ENCODE assay signal across 24 cellular contexts in the genomic region with DNA sequence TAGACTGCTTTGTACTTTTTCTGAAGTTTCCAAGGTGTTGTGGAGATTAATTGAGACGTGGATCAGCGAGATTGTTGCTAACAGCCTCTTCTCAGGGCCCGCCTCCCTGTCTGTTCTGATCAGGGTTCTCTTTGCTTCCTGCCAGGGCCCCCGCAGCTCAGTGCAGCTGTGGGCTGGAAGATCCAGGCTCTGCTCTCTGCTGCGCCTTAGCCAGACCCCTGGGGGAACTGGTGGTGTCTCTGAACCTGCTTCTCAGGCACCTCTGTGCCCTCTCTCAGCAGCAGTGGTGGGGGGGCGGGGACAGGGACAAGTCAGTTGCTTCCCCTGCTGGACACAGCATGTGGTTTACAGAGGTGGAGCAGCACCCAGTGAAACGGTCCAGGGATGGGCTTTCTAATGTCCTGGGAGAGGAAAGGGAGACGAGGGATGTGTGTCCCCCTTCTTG.
DNase-seq lines count a peak whose midpoint lies in the region; FAIRE-seq and TF ChIP-seq lines count a peak whose summit lies in the region.
"Had no signal": no experiment of that assay in that cellular context is flagged by ENCODE, and none has a peak within 500 bp of the region (broad histone marks: within the 10 kb centered on the region; RNA-seq: fewer than 3 reads in every experiment).

No MANE protein-coding gene starts in this region.

- intact Hi-C loops in OCI-LY7 (cut with micrococcal nuclease; ENCODE audit: unreplicated experiment) (no loop called here), vagina (cut with DNase I) (no loop called here)

- H3K4me2 ChIP-seq in OCI-LY7 (ENCODE audit: low read length) = peak overlapping the region; percentile 40

- H3K9me3 ChIP-seq in OCI-LY7 (ENCODE audit: low read length) (peaks cover 10% of the 10 kb centered on the region; the same call in 1 of the 2 replicates), vagina (no peaks in the 10 kb centered on the region)
- H3K9me3 ChIP-seq: HAP-1, transverse colon had no signal

- TF ChIP-seq CTCF in OCI-LY7 (conservative IDR thresholded peaks at IDR 0.05; ENCODE audit: low read length) = no peak
- TF ChIP-seq CTCF in vagina (IDR thresholded peaks at IDR 0.05) = no peak

- no peaks in the 10 kb centered on the region for H3K9me2 ChIP-seq in OCI-LY7 (ENCODE audit: insufficient read depth, low read length)

- H3K36me3 ChIP-seq in OCI-LY7 (ENCODE audit: insufficient read depth, low read length) = peaks cover 8% of the 10 kb centered on the region
- H3K36me3 ChIP-seq in vagina = no peaks in the 10 kb centered on the region
- H3K36me3 ChIP-seq: HAP-1, heart right ventricle, transverse colon had no signal

- POLR2A ChIA-PET in OCI-LY7 (lab: Charles Lee) = interaction anchor here (0.6 to 1.3 kb wide), 5 partner anchors 12 to 99 kb away, joined by 3 read pairs; no protein-coding TSS in a partner anchor

- H3K27ac ChIP-seq in OCI-LY7 (ENCODE audit: low read depth, low read length, poor library complexity, severe bottlenecking) (peak overlapping the region; percentile 47), vagina (no peak overlapping the region)
- H3K27ac ChIP-seq: heart right ventricle, transverse colon had no signal

- BruUV-seq in OCI-LY7 (replicated peaks; lab: Mats Ljungman, UMichigan) = no TSS peak

- H3K4me1 ChIP-seq in OCI-LY7 (ENCODE audit: insufficient read depth, low read length, poor library complexity, severe bottlenecking) (peaks cover 43% of the 10 kb centered on the region), vagina (no peaks in the 10 kb centered on the region)
- H3K4me1 ChIP-seq: HAP-1, heart right ventricle, transverse colon had no signal

- H3K27me3 ChIP-seq in vagina = no peaks in the 10 kb centered on the region

- H3K4me3 ChIP-seq in OCI-LY7 (ENCODE audit: low read depth, low read length, poor library complexity, severe bottlenecking) (no peak overlapping the region), vagina (no peak overlapping the region)
- H3K4me3 ChIP-seq: HAP-1, heart right ventricle, transverse colon had no signal

- no peaks in the 10 kb centered on the region for H3K79me2 ChIP-seq in OCI-LY7 (ENCODE audit: insufficient read depth, low read depth, low read length)

- CTCF ChIA-PET in OCI-LY7 (lab: Charles Lee; ENCODE audit: unreplicated experiment) = interaction anchor here (0.6 kb wide), 1 partner anchor 564 kb away, joined by 5 read pairs; no protein-coding TSS in a partner anchor

- H2AFZ ChIP-seq in OCI-LY7 (ENCODE audit: low read length) = peak overlapping the region; percentile 41; the same call in 1 of the 2 replicates

- no peaks in the 10 kb centered on the region for H4K20me1 ChIP-seq in OCI-LY7 (ENCODE audit: insufficient read depth, low read length)

- no peak for TF ChIP-seq POLR2A in vagina (IDR thresholded peaks at IDR 0.05)
- TF ChIP-seq POLR2A in GM12891 (IDR thresholded peaks at IDR 0.05; ENCODE audit: low read depth, low read length) = no peak

- FAIRE-seq in GM12891 (lab: Jason Lieb, UNC) = no peak
- FAIRE-seq: A204.1, astrocyte, GM12892 had no signal

- peak; percentile 51 for DNase-seq in NK-92 treated with Interleukin-12 subunit alpha and Interleukin-12 subunit beta, amount 100 ng/mL, for 24 hours (lab: John Stamatoyannopoulos, UW)
- no peak for DNase-seq in NK-92 (lab: John Stamatoyannopoulos, UW; ENCODE audit: unreplicated experiment)
- peak; percentile 64 for DNase-seq in OCI-LY7 (ENCODE audit: low spot score)
- peak; percentile 54 for DNase-seq in islet precursor cell
- peak; percentile 31 to 42 for DNase-seq in vagina (ENCODE audit: extremely low spot score in 2 of 2)
- DNase-seq in A172 (ENCODE audit: low spot score) = no peak
- DNase-seq in GM12891 (ENCODE audit: insufficient read length, low spot score) = no peak
- no peak for DNase-seq in MV-4-11 (lab: John Stamatoyannopoulos, UW)
- DNase-seq: activated naive CD8-positive, alpha-beta T cell treated with anti-CD3 and anti-CD28 coated beads, Interleukin-2, amount 50 U/mL, for 24 hours; activated T-cell treated with anti-CD3 and anti-CD28 coated beads, Interleukin-2, amount 50 U/mL, for 48 hours; cortex of kidney; foreskin fibroblast; heart right ventricle; midbrain; naive B cell; NCI-H1436; NCI-H2081 treated with DMSO at 0.1 percent for 48 hours; NCI-H2227 treated with DMSO at 0.1 percent for 48 hours; stimulated activated CD4-positive, alpha-beta T cell treated with anti-CD3 and anti-CD28 coated beads, Interleukin-15, amount 100 ng/mL, for 24 hours; transverse colon had no signal

TF ChIP-seq in GM12891, 5 proteins besides CTCF, POLR2A, EP300 and RAD21:
- TF ChIP-seq SPI1 (IDR thresholded peaks at IDR 0.05; ENCODE audit: low read depth, low read length) (no peak), POLR2AphosphoS5 (IDR thresholded peaks at IDR 0.05; ENCODE audit: low read depth, low read length) (no peak), TAF1 (IDR thresholded peaks at IDR 0.05; ENCODE audit: low read depth, low read length) (no peak), PAX5 (IDR thresholded peaks at IDR 0.05; ENCODE audit: insufficient read depth, low read length, severe bottlenecking) (no peak), POU2F2 (IDR thresholded peaks at IDR 0.05; ENCODE audit: low read depth, low read length) (no peak)

Comparison
In these comparisons a context has a peak if more than half of its experiments do, and no peak if none do; other contexts are left out.
1. DNase-seq: peak in NK-92 treated with Interleukin-12 subunit alpha and Interleukin-12 subunit beta, amount 100 ng/mL, for 24 hours (single experiment), OCI-LY7 (single experiment), islet precursor cell (single experiment) and vagina (2 of 2); none in NK-92 (single experiment), A172 (single experiment), GM12891 (single experiment) and MV-4-11 (single experiment).